ENCODE assay signal across 8 cellular contexts in the genomic region with DNA sequence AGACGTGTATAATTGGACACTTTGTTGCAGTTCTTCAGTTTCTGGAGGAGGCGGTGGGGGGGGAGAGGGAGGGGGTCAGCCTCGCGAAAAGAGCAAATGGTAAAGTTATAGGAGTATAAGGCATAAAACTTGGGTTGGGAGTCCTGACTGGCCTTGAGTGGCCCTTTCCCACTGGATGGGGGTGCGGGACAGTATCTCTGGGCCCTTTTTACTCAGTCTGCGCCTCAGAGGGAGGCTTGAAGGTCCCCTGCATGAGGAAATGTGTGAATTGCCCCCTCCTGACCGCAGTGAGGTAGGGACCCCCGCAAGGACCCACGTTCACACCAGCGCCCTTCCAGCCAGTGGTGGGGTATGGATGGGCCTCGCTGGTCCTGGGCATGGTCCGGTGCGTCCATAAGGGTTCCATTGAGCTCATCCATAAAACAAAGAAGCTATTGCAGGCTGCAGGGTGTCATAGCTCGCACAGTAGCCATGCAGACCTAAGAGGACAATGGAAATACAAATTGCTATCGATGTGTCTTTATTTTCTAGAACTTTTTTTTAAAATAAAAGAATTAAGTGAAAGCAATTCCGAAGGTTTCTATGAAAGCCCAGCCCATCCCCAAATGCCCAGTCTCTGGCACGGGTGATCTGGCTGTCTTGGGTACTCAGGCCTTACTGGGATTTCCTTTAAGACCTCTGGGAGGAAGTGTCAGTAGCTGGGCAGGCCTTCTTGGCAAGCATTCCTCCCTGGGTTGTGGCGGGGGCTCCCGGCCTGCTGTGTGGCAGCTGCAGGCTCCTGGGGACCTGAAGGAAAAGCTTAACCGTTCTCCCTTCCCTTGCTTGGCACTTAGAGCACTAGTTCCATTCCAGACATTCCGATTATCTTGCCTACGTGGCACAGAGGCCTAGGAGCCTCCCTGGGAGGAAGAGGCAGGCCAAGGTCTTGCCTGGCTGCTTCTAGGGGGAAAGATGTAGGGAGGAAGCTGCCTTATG. TPM values are rescaled to one million over a fixed set of nuclear protein-coding genes. Genes with fewer than 3 reads are reported as not detected.
A peak's percentile ranks its signal among the peaks of the same experiment; 100 is the strongest.
DNase-seq lines count a peak whose midpoint lies in the region; ATAC-seq and TF ChIP-seq lines count a peak whose summit lies in the region.

No MANE protein-coding gene starts in this region.

- 87% methylated on average over 16 of the region's 22 CpGs for WGBS in SK-N-SH (ENCODE audit: low lambda C conversion rate)
- WGBS in urinary bladder: 14% methylated on average over 22 of the region's 22 CpGs

- H3K36me3 ChIP-seq in SK-N-SH (replicated peaks in 1 of 2; ENCODE audit: control insufficient read depth in 1 of 2, insufficient read depth in 2 of 2, low read length in 1 of 2) (no peaks in the 10 kb centered on the region), mucosa of descending colon (ENCODE audit: low read depth) (no peaks in the 10 kb centered on the region), urinary bladder (ENCODE audit: insufficient read depth) (peaks cover 1% of the 10 kb centered on the region)

- peaks cover 3% of the 10 kb centered on the region; the same call in 1 of the 2 replicates for H3K79me2 ChIP-seq in SK-N-SH (ENCODE audit: insufficient read depth)

- no peaks in the 10 kb centered on the region for H3K9me3 Mint-ChIP-seq in activated T-helper 1 cell treated with anti-CD3 and anti-CD28 coated beads, Interleukin-12 subunit alpha, Interleukin-12 subunit beta, Interleukin-2, Interleukin-4 antibody, amounts not matched to agents 30 ng/mL and 10 ng/mL and 1 ng/mL, durations not matched to agents 14 hours and 24 hours and 36 hours

- ATAC-seq in SK-N-SH treated with all-trans-retinoic acid at 6 μM for 48 hours (no peak), mucosa of descending colon (peak; percentile 35)

- no peaks in the 10 kb centered on the region for H3K9me2 ChIP-seq in SK-N-SH

- no peak for DNase-seq in SK-N-SH
- DNase-seq in epithelial cell of proximal tubule (ENCODE audit: low read depth): peak; percentile 30
- DNase-seq in mucosa of descending colon: peak; percentile 70 to 72 (median 72)
- no peak for DNase-seq in activated T-helper 1 cell treated with anti-CD3 and anti-CD28 coated beads, Interleukin-12 subunit alpha, Interleukin-12 subunit beta, Interleukin-2, Interleukin-4 antibody, amounts not matched to agents 30 ng/mL and 10 ng/mL and 1 ng/mL, durations not matched to agents 14 hours and 24 hours and 36 hours (ENCODE audit: low spot score)
- no peak for DNase-seq in NCI-H345 (lab: John Stamatoyannopoulos, UW)
- DNase-seq in NCI-H1694 (lab: John Stamatoyannopoulos, UW): no peak

- peaks cover 18% of the 10 kb centered on the region for H3K27me3 Mint-ChIP-seq in activated T-helper 1 cell treated with anti-CD3 and anti-CD28 coated beads, Interleukin-12 subunit alpha, Interleukin-12 subunit beta, Interleukin-2, Interleukin-4 antibody, amounts not matched to agents 30 ng/mL and 10 ng/mL and 1 ng/mL, durations not matched to agents 14 hours and 24 hours and 36 hours (ENCODE audit: insufficient read depth)

- CTCF ChIA-PET in SK-N-SH (lab: Yijun Ruan, JAX): interaction anchor here (1.5 to 2.0 kb wide), 2 partner anchors 10 to 686 kb away, joined by 4 to 5 read pairs; no protein-coding TSS in a partner anchor

- no peak overlapping the region for H3K27ac Mint-ChIP-seq in activated T-helper 1 cell treated with anti-CD3 and anti-CD28 coated beads, Interleukin-12 subunit alpha, Interleukin-12 subunit beta, Interleukin-2, Interleukin-4 antibody, amounts not matched to agents 30 ng/mL and 10 ng/mL and 1 ng/mL, durations not matched to agents 14 hours and 24 hours and 36 hours

- no peak overlapping the region for H3K27ac ChIP-seq in SK-N-SH (ENCODE audit: low read depth in 2 of 2, low read length in 1 of 2)
- peak overlapping the region; percentile 4 for H3K27ac ChIP-seq in urinary bladder (ENCODE audit: low read depth)

- no peaks in the 10 kb centered on the region for H3K36me3 Mint-ChIP-seq in activated T-helper 1 cell treated with anti-CD3 and anti-CD28 coated beads, Interleukin-12 subunit alpha, Interleukin-12 subunit beta, Interleukin-2, Interleukin-4 antibody, amounts not matched to agents 30 ng/mL and 10 ng/mL and 1 ng/mL, durations not matched to agents 14 hours and 24 hours and 36 hours (ENCODE audit: low read depth)

- no peak overlapping the region for H3K4me3 Mint-ChIP-seq in activated T-helper 1 cell treated with anti-CD3 and anti-CD28 coated beads, Interleukin-12 subunit alpha, Interleukin-12 subunit beta, Interleukin-2, Interleukin-4 antibody, amounts not matched to agents 30 ng/mL and 10 ng/mL and 1 ng/mL, durations not matched to agents 14 hours and 24 hours and 36 hours

- no peaks in the 10 kb centered on the region for H3K4me1 Mint-ChIP-seq in activated T-helper 1 cell treated with anti-CD3 and anti-CD28 coated beads, Interleukin-12 subunit alpha, Interleukin-12 subunit beta, Interleukin-2, Interleukin-4 antibody, amounts not matched to agents 30 ng/mL and 10 ng/mL and 1 ng/mL, durations not matched to agents 14 hours and 24 hours and 36 hours (ENCODE audit: low read depth)

- 0 out of 2 replicates have a peak overlapping the region, but pooled peaks have one; percentile 16 for H2AFZ ChIP-seq in SK-N-SH (ENCODE audit: low read depth)

- H3K4me1 ChIP-seq in SK-N-SH (ENCODE audit: control insufficient read depth in 1 of 2, insufficient read depth in 2 of 2, low read depth in 1 of 2, low read length in 1 of 2) (peaks cover 0 to 19% of the 10 kb centered on the region in 2 experiments; a peak in 2 of 4 replicates), mucosa of descending colon (ENCODE audit: low read depth) (peaks cover 12% of the 10 kb centered on the region), urinary bladder (ENCODE audit: insufficient read depth) (no peaks in the 10 kb centered on the region)

- no peak overlapping the region for H3K4me2 ChIP-seq in SK-N-SH

- H3K9ac ChIP-seq in SK-N-SH: no peak overlapping the region

- no peaks in the 10 kb centered on the region for H4K20me1 ChIP-seq in SK-N-SH (ENCODE audit: insufficient read depth)

- TF ChIP-seq CTCF in SK-N-SH (IDR thresholded peaks at IDR 0.05) (no peak), epithelial cell of proximal tubule (conservative IDR thresholded peaks at IDR 0.05; ENCODE audit: low read depth, low read length) (no peak), mucosa of descending colon (IDR thresholded peaks at IDR 0.05) (no peak)

- no peak for TF ChIP-seq RAD21 in SK-N-SH (IDR thresholded peaks at IDR 0.05; ENCODE audit: low read length)

- no peaks in the 10 kb centered on the region for H3F3A ChIP-seq in SK-N-SH (replicated peaks; ENCODE audit: insufficient read depth)

- TF ChIP-seq EP300 in SK-N-SH (IDR thresholded peaks at IDR 0.05; ENCODE audit: borderline replicate concordance in 1 of 2, low read depth in 1 of 2, low read length in 1 of 2): no peak

- H3K27me3 ChIP-seq in SK-N-SH (ENCODE audit: insufficient read depth): peaks cover 6% of the 10 kb centered on the region; the same call in 1 of the 2 replicates

- no peak overlapping the region for H3K4me3 ChIP-seq in SK-N-SH (ENCODE audit: low read depth in 2 of 2, low read length in 1 of 2)
- peak overlapping the region; percentile 74 for H3K4me3 ChIP-seq in epithelial cell of proximal tubule (ENCODE audit: low read depth, low read length)
- H3K4me3 ChIP-seq in mucosa of descending colon: peak overlapping the region; percentile 56
- peak overlapping the region; percentile 90 for H3K4me3 ChIP-seq in urinary bladder (ENCODE audit: low read depth, low read length)

- intact Hi-C loops in mucosa of descending colon (cut with DNase I, micrococcal nuclease): no loop called here
- intact Hi-C loops in activated T-helper 1 cell treated with anti-CD3 and anti-CD28 coated beads, Interleukin-12 subunit alpha, Interleukin-12 subunit beta, Interleukin-2, Interleukin-4 antibody, amounts not matched to agents 30 ng/mL and 10 ng/mL and 1 ng/mL, durations not matched to agents 14 hours and 24 hours and 36 hours (cut with micrococcal nuclease): loop anchor here (10.0 kb wide), 1 partner anchor 182 kb away; no protein-coding TSS in a partner anchor

- H3K9me3 ChIP-seq in SK-N-SH: no peaks in the 10 kb centered on the region
- no peaks in the 10 kb centered on the region for H3K9me3 ChIP-seq in mucosa of descending colon

- POLR2A ChIA-PET in SK-N-SH (lab: Yijun Ruan, JAX): no interaction called here

TF ChIP-seq in SK-N-SH, 30 proteins besides CTCF, POLR2A, EP300 and RAD21 (continues in another document):
- no peak for TF ChIP-seq FOXM1 (IDR thresholded peaks at IDR 0.05; ENCODE audit: low read depth)

TF ChIP-seq in SK-N-SH treated with all-trans-retinoic acid at 6 μM for 48 hours, 23 proteins besides CTCF, POLR2A, EP300 and RAD21 (continues in another document):
- TF ChIP-seq, protein P1, sequence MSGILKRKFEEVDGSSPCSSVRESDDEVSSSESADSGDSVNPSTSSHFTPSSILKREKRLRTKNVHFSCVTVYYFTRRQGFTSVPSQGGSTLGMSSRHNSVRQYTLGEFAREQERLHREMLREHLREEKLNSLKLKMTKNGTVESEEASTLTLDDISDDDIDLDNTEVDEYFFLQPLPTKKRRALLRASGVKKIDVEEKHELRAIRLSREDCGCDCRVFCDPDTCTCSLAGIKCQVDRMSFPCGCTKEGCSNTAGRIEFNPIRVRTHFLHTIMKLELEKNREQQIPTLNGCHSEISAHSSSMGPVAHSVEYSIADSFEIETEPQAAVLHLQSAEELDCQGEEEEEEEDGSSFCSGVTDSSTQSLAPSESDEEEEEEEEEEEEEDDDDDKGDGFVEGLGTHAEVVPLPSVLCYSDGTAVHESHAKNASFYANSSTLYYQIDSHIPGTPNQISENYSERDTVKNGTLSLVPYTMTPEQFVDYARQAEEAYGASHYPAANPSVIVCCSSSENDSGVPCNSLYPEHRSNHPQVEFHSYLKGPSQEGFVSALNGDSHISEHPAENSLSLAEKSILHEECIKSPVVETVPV (CRISPR knock-in tag; IDR thresholded peaks at IDR 0.05): no peak
- TF ChIP-seq PPARA (CRISPR knock-in tag; IDR thresholded peaks at IDR 0.05; ENCODE audit: borderline replicate concordance) (no peak), ARNTL (CRISPR knock-in tag; IDR thresholded peaks at IDR 0.05; ENCODE audit: borderline replicate concordance, low read depth) (no peak), ZNF8 (CRISPR knock-in tag; IDR thresholded peaks at IDR 0.05) (no peak), RARB (CRISPR knock-in tag; IDR thresholded peaks at IDR 0.05) (no peak), TCF4 (CRISPR knock-in tag; IDR thresholded peaks at IDR 0.05; ENCODE audit: borderline replicate concordance) (no peak), SNAI2 (CRISPR knock-in tag; IDR thresholded peaks at IDR 0.05) (no peak), ESRRG (CRISPR knock-in tag; IDR thresholded peaks at IDR 0.05) (no peak)

RNA-seq across cellular contexts. Expression of gene SEMA5A, which starts 1.4 kb away (rescaled TPM):
- 0.58 and 0.71 TPM in 2 replicates for polyA plus RNA-seq in SK-N-SH (2012; rRNA removed)
- 0.59 and 0.98 TPM in 2 replicates for polyA plus RNA-seq in SK-N-SH (2012; cell fraction: cytosol; rRNA removed)
- 0.32 and 0.48 TPM in 2 replicates for polyA plus RNA-seq in SK-N-SH (2012; cell fraction: nucleus; rRNA removed)
- 1.6 and 4.0 TPM in 2 replicates for total RNA-seq in epithelial cell of proximal tubule
- total RNA-seq in mucosa of descending colon: 10 to 100 TPM; 20.3 to 43.8 (median 33.6) TPM
- total RNA-seq in urinary bladder: 78.6 TPM
- polyA plus RNA-seq in urinary bladder: 4.2 TPM
- 0.12 TPM in 1 of 2 replicates, not detected in the other for total RNA-seq in activated T-helper 1 cell treated with anti-CD3 and anti-CD28 coated beads, Interleukin-12 subunit alpha, Interleukin-12 subunit beta, Interleukin-2, Interleukin-4 antibody, amounts not matched to agents 30 ng/mL and 10 ng/mL and 1 ng/mL, durations not matched to agents 14 hours and 24 hours and 36 hours

Comparison
In these comparisons a context has a peak if more than half of its experiments do, and no peak if none do; other contexts are left out.
1. DNase-seq: peak in epithelial cell of proximal tubule (single experiment) and mucosa of descending colon (3 of 3); none in SK-N-SH (single experiment), activated T-helper 1 cell treated with anti-CD3 and anti-CD28 coated beads, Interleukin-12 subunit alpha, Interleukin-12 subunit beta, Interleukin-2, Interleukin-4 antibody, amounts not matched to agents 30 ng/mL and 10 ng/mL and 1 ng/mL, durations not matched to agents 14 hours and 24 hours and 36 hours (single experiment), NCI-H345 (single experiment) and NCI-H1694 (single experiment).
2. H3K4me3 ChIP-seq: peak in epithelial cell of proximal tubule (single experiment), mucosa of descending colon (single experiment) and urinary bladder (single experiment); none in SK-N-SH (0 of 2).